In the genomic region with DNA sequence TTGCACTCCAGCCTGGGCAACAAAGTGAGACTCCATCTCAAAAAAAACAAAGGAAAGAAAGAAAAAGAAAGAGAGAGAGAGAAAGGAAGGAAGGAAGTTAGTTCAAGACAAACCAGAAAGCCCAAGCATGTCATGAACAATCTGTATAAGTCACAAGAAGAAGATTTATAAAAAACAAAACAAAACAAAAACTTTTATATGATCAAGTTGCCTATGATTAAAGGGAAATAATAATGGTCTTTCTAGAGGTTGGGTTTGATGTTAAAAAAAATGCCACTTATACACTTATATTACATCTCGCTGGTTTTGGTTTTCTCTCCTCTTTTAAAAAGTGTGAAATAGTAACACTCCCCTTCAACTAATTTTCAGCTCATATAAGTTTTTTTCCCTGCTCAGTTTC, we compare ENCODE assay signal across 1 cellular context.
TF ChIP-seq lines count a peak whose summit lies in the region.

No MANE protein-coding gene starts in this region.

TF ChIP-seq in HEK293, 187 proteins besides CTCF, POLR2A, EP300 and RAD21 (continued from another document):
- TF ChIP-seq, protein P1, sequence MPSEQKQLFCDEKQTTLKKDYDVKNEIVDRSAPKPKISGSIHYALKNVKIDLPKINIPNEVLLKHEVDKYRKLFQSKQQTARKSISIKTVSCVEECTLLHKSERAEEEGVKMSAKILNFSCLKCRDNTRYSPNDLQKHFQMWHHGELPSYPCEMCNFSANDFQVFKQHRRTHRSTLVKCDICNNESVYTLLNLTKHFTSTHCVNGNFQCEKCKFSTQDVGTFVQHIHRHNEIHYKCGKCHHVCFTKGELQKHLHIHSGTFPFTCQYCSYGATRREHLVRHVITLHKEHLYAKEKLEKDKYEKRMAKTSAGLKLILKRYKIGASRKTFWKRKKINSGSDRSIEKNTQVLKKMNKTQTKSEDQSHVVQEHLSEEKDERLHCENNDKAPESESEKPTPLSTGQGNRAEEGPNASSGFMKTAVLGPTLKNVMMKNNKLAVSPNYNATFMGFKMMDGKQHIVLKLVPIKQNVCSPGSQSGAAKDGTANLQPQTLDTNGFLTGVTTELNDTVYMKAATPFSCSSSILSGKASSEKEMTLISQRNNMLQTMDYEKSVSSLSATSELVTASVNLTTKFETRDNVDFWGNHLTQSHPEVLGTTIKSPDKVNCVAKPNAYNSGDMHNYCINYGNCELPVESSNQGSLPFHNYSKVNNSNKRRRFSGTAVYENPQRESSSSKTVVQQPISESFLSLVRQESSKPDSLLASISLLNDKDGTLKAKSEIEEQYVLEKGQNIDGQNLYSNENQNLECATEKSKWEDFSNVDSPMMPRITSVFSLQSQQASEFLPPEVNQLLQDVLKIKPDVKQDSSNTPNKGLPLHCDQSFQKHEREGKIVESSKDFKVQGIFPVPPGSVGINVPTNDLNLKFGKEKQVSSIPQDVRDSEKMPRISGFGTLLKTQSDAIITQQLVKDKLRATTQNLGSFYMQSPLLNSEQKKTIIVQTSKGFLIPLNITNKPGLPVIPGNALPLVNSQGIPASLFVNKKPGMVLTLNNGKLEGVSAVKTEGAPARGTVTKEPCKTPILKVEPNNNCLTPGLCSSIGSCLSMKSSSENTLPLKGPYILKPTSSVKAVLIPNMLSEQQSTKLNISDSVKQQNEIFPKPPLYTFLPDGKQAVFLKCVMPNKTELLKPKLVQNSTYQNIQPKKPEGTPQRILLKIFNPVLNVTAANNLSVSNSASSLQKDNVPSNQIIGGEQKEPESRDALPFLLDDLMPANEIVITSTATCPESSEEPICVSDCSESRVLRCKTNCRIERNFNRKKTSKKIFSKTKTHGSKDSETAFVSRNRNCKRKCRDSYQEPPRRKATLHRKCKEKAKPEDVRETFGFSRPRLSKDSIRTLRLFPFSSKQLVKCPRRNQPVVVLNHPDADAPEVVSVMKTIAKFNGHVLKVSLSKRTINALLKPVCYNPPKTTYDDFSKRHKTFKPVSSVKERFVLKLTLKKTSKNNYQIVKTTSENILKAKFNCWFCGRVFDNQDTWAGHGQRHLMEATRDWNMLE (tag by site-specific recombination; conservative IDR thresholded peaks at IDR 0.05; ENCODE audit: low read depth) = peak; percentile 53
- TF ChIP-seq, protein P2, sequence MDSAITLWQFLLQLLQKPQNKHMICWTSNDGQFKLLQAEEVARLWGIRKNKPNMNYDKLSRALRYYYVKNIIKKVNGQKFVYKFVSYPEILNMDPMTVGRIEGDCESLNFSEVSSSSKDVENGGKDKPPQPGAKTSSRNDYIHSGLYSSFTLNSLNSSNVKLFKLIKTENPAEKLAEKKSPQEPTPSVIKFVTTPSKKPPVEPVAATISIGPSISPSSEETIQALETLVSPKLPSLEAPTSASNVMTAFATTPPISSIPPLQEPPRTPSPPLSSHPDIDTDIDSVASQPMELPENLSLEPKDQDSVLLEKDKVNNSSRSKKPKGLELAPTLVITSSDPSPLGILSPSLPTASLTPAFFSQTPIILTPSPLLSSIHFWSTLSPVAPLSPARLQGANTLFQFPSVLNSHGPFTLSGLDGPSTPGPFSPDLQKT (IDR thresholded peaks at IDR 0.05; ENCODE audit: borderline replicate concordance, low read depth, low read length) = no peak
TF ChIP-seq in HEK293: peak in this region for 7.
